Comparison of ENCODE assay signal across 1 cellular context in genomic region chr17:17379197-17379991, GRCh38.
TF ChIP-seq lines count a peak whose summit lies in the region.

No MANE protein-coding gene starts in this region.

TF ChIP-seq in GM23338, 12 proteins besides CTCF, POLR2A, EP300 and RAD21 (continued from another document):
- TF ChIP-seq REST (IDR thresholded peaks at IDR 0.05; ENCODE audit: unreplicated experiment) (no peak), JUNB (IDR thresholded peaks at IDR 0.05; ENCODE audit: unreplicated experiment) (no peak), ZNF331 (CRISPR knock-in tag; IDR thresholded peaks at IDR 0.05; ENCODE audit: low read depth) (no peak), CREB1 (CRISPR knock-in tag; IDR thresholded peaks at IDR 0.05; ENCODE audit: low read depth) (no peak), STAT1 (IDR thresholded peaks at IDR 0.05; ENCODE audit: unreplicated experiment) (no peak), NANOG (IDR thresholded peaks at IDR 0.05; ENCODE audit: borderline replicate concordance) (no peak)
